Comparison of ENCODE assay signal across 9 cellular contexts in the genomic region with DNA sequence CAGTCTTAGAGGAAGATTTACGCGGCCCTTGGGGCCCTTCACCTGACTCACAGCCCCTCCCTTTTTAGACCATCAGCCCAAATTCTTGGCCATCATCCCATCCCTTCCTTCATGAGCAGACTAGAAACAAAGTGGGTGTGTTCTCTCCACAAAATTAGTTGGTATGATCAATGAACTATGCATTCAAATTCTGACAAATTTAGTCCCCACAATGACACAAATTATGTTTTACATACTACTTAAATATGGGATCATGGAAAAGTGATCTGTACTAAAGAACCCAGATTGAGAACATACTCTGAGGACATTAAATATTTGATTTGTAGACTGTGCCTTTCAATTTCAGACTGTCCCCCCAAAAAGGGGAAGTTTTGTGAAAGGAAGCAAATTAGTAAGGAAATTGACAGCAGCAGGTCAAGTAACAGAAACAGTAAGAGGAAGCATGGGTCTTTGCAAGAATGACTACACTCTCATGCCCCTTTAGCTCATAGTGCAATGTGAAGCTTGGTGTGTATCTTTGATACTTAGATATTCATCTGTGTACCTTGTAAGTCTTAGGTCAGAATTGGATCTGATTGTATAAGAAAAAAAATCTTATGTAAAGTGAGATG. TPM values are rescaled to one million over a fixed set of nuclear protein-coding genes. Genes with fewer than 3 reads are reported as not detected.
DNase-seq lines count a peak whose midpoint lies in the region; ATAC-seq and FAIRE-seq lines count a peak whose summit lies in the region.
"Had no signal": no experiment of that assay in that cellular context is flagged by ENCODE, and none has a peak within 500 bp of the region (broad histone marks: within the 10 kb centered on the region; RNA-seq: fewer than 3 reads in every experiment).

No MANE protein-coding gene starts in this region.

- no peaks in the 10 kb centered on the region for H3K36me3 Mint-ChIP-seq in naive thymus-derived CD8-positive, alpha-beta T cell

- H3K36me3 ChIP-seq in effector memory CD4-positive, alpha-beta T cell (ENCODE audit: control insufficient read depth, insufficient read depth, low read length): no peaks in the 10 kb centered on the region
- no peaks in the 10 kb centered on the region for H3K36me3 ChIP-seq in small intestine (ENCODE audit: control insufficient read depth in 2 of 2, insufficient read depth in 2 of 2, low read length in 2 of 2)

- ATAC-seq in GM18511 (IDR thresholded peaks at IDR 0.05; ENCODE audit: unreplicated experiment) (peak; percentile 44), HG02759 (IDR thresholded peaks at IDR 0.05; ENCODE audit: unreplicated experiment) (peak; percentile 41)
- ATAC-seq in naive thymus-derived CD8-positive, alpha-beta T cell: no peak

- peak overlapping the region; percentile 42 to 99 (median 90) for H3K27ac Mint-ChIP-seq in naive thymus-derived CD8-positive, alpha-beta T cell

- no peak overlapping the region for H3K27ac ChIP-seq in effector memory CD4-positive, alpha-beta T cell (ENCODE audit: insufficient read depth, low read length, poor library complexity, severe bottlenecking)
- H3K27ac ChIP-seq in small intestine (ENCODE audit: low read depth in 1 of 2, low read length in 1 of 2): no peak overlapping the region

- peaks cover 0 to 4% (median 0%) of the 10 kb centered on the region in 9 donors for H3K9me3 Mint-ChIP-seq in naive thymus-derived CD8-positive, alpha-beta T cell

- peaks cover 21 to 63% (median 31%) of the 10 kb centered on the region in 4 donors for H3K4me1 Mint-ChIP-seq in naive thymus-derived CD8-positive, alpha-beta T cell

- FAIRE-seq in small intestine (lab: Jason Lieb, UNC): no peak
- FAIRE-seq: endometrium had no signal

- POLR2A ChIA-PET in naive thymus-derived CD8-positive, alpha-beta T cell (lab: Charles Lee): interaction anchor here (2.1 to 4.4 kb wide), 2 partner anchors 10 to 305 kb away, joined by 8 to 121 read pairs; partner anchors contain the start of gene ZNF24

- H3K9me3 ChIP-seq in effector memory CD4-positive, alpha-beta T cell (ENCODE audit: control insufficient read depth, low read length): no peaks in the 10 kb centered on the region
- no peaks in the 10 kb centered on the region for H3K9me3 ChIP-seq in small intestine (ENCODE audit: control insufficient read depth, low read depth)

- DNase-seq in NOMO-1 treated with DMSO at 0.1 percent for 48 hours (lab: John Stamatoyannopoulos, UW; ENCODE audit: unreplicated experiment) (peak; percentile 95), NCI-H146 treated with DMSO at 0.1 percent for 48 hours (lab: John Stamatoyannopoulos, UW; ENCODE audit: unreplicated experiment) (no peak), NCI-H82 treated with DMSO at 0.1 percent for 48 hours (lab: John Stamatoyannopoulos, UW; ENCODE audit: unreplicated experiment) (no peak), small intestine (no peak)
- no peak for DNase-seq in naive thymus-derived CD8-positive, alpha-beta T cell
- no peak for DNase-seq in effector memory CD4-positive, alpha-beta T cell

- no peaks in the 10 kb centered on the region for H3K27me3 ChIP-seq in effector memory CD4-positive, alpha-beta T cell (replicated peaks; ENCODE audit: control insufficient read depth, insufficient read depth, low read length, poor library complexity, severe bottlenecking)
- H3K27me3 ChIP-seq in small intestine (ENCODE audit: control insufficient read depth in 2 of 2, insufficient read depth in 2 of 2, low read length in 2 of 2): no peaks in the 10 kb centered on the region

- 74 to 93% (median 92%) methylated on average over 2 of the region's 2 CpGs for WGBS in small intestine, 3 donors

- peaks cover 20% of the 10 kb centered on the region for H3K4me1 ChIP-seq in effector memory CD4-positive, alpha-beta T cell (ENCODE audit: control insufficient read depth, insufficient read depth, low read length, poor library complexity, severe bottlenecking)
- H3K4me1 ChIP-seq in small intestine (ENCODE audit: control insufficient read depth in 2 of 2, insufficient read depth in 1 of 2, low read depth in 1 of 2, low read length in 1 of 2): peaks cover 0 to 3% of the 10 kb centered on the region in 2 donors

- H3K4me3 ChIP-seq in effector memory CD4-positive, alpha-beta T cell (ENCODE audit: insufficient read depth, low read depth, low read length, poor library complexity, severe bottlenecking): no peak overlapping the region
- H3K4me3 ChIP-seq in small intestine (ENCODE audit: low read depth in 1 of 2, low read length in 2 of 2): no peak overlapping the region

- peak overlapping the region in 2 of 10 donors; percentile 4 to 48 for H3K4me3 Mint-ChIP-seq in naive thymus-derived CD8-positive, alpha-beta T cell

- peaks cover 0 to 4% (median 0%) of the 10 kb centered on the region in 5 donors for H3K27me3 Mint-ChIP-seq in naive thymus-derived CD8-positive, alpha-beta T cell

RNA-seq across cellular contexts. Expression of gene MAPRE2, which starts 2.2 kb away (rescaled TPM):
- 10 to 100 TPM; 56.8 to 59.4 TPM for total RNA-seq in naive thymus-derived CD8-positive, alpha-beta T cell
- 10 to 100 TPM; 86.2 to 96.3 (median 89.7) TPM for polyA plus RNA-seq in naive thymus-derived CD8-positive, alpha-beta T cell
- polyA plus RNA-seq in small intestine: 10 to 100 TPM in 1 of 3 donors, 1 to 10 TPM in 2; 6.2 to 14.9 (median 7.6) TPM

Comparison
In these comparisons a context has a peak if more than half of its experiments do, and no peak if none do; other contexts are left out.
1. ATAC-seq: peak in GM18511 (single experiment) and HG02759 (single experiment); none in naive thymus-derived CD8-positive, alpha-beta T cell (0 of 2).
2. RNA of gene MAPRE2, which starts 2.2 kb away (polyA plus RNA-seq): 86.2 to 96.3 TPM in naive thymus-derived CD8-positive, alpha-beta T cell; 6.2 to 14.9 TPM in small intestine; every median in the first group is over 4 times any median in the second.